ENCODE assay signal across 9 cellular contexts in genomic region chr19:39446365-39447084, GRCh38. TPM values are rescaled to one million over a fixed set of nuclear protein-coding genes. Genes with fewer than 3 reads are reported as not detected.
DNase-seq lines count a peak whose midpoint lies in the region; ATAC-seq and TF ChIP-seq lines count a peak whose summit lies in the region.
"Had no signal": no experiment of that assay in that cellular context is flagged by ENCODE, and none has a peak within 500 bp of the region (broad histone marks: within the 10 kb centered on the region; RNA-seq: fewer than 3 reads in every experiment).

No MANE protein-coding gene starts in this region.

- dilution Hi-C loops in mammary epithelial cell (cut with HindIII; ENCODE audit: low sequenced_read_pairs) = no loop called here

- intact Hi-C loops in A673 (cut with micrococcal nuclease; ENCODE audit: unreplicated experiment) (no loop called here), mammary epithelial cell (cut with micrococcal nuclease) (loop anchor here (5.0 kb wide), 1 partner anchor 36 kb away; the partner anchor contains the start of gene TIMM50)

- POLR2A ChIA-PET in A673 (lab: Charles Lee; ENCODE audit: low non-redundant PET) = interaction anchor here (0.7 kb wide), 1 partner anchor 35 kb away, joined by 3 read pairs; no protein-coding TSS in a partner anchor

- H3K36me3 ChIP-seq in A673 (ENCODE audit: insufficient read depth, low read length, poor library complexity, severe bottlenecking) (peaks cover 4% of the 10 kb centered on the region), HUES6 (ENCODE audit: control insufficient read depth, insufficient read depth, low read length) (peaks cover 24% of the 10 kb centered on the region), mammary epithelial cell (ENCODE audit: insufficient read depth, low read length) (peaks cover 2% of the 10 kb centered on the region), mucosa of rectum (ENCODE audit: control insufficient read depth in 2 of 2, insufficient read depth in 2 of 2, low read length in 2 of 2) (peaks cover 0 to 2% of the 10 kb centered on the region in 2 donors)

- peaks cover 72% of the 10 kb centered on the region for H3K79me2 ChIP-seq in mammary epithelial cell (ENCODE audit: insufficient read depth, low read length)

- ATAC-seq in GM19324 (IDR thresholded peaks at IDR 0.05; ENCODE audit: low FRiP score, unreplicated experiment) (no peak), HG02678 (IDR thresholded peaks at IDR 0.05; ENCODE audit: unreplicated experiment) (no peak)

- 94% methylated on average over 14 of the region's 16 CpGs for WGBS in mammary epithelial cell (ENCODE audit: low coverage, missing lambda C conversion rate)

- H3K4me3 ChIP-seq in A673 (ENCODE audit: low read depth, low read length, poor library complexity, severe bottlenecking) (peak overlapping the region; percentile 98), HUES6 (ENCODE audit: low read depth, low read length) (peak overlapping the region; percentile 94), mammary epithelial cell (replicated peaks in 1 of 3; ENCODE audit: insufficient read depth in 1 of 3, low read depth in 2 of 3, low read length in 3 of 3) (peak overlapping the region; percentile 78 to 93 (median 90)), mucosa of rectum (ENCODE audit: low read length in 2 of 2) (peak overlapping the region; percentile 99)

- TF ChIP-seq CTCF in A673 (conservative IDR thresholded peaks at IDR 0.05; ENCODE audit: low read depth, low read length) (no peak), mammary epithelial cell (conservative IDR thresholded peaks at IDR 0.05 in 1 of 2, IDR thresholded peaks at IDR 0.05 in 1 of 2; ENCODE audit: extremely low read depth in 1 of 2, insufficient read depth in 1 of 2, low read depth in 1 of 2, low read length in 2 of 2) (no peak)

- H3K27ac ChIP-seq in A673 (ENCODE audit: low read depth, low read length, poor library complexity, severe bottlenecking) (peak overlapping the region; percentile 88), HUES6 (ENCODE audit: low read depth, low read length) (no peak overlapping the region), mammary epithelial cell (ENCODE audit: insufficient read depth, low read depth, low read length) (peak overlapping the region; percentile 81), mucosa of rectum (ENCODE audit: low read depth in 2 of 2, low read length in 2 of 2) (peak overlapping the region in 1 of 2 donors; percentile 95)

- in situ Hi-C loops in mammary epithelial cell (cut with MboI; ENCODE audit: low sequenced_read_pairs in 2 of 2) = loop anchor here in 1 of 2 donors (5.0 to 25.0 kb wide), 2 partner anchors 86 to 241 kb away; partner anchors contain the start of gene EID2B

- no peak overlapping the region for H3K9ac ChIP-seq in HUES6 (ENCODE audit: low read length)
- peak overlapping the region; percentile 96 for H3K9ac ChIP-seq in mammary epithelial cell (ENCODE audit: insufficient read depth, low read length)
- H3K9ac ChIP-seq in mucosa of rectum (ENCODE audit: low read depth in 1 of 2, low read length in 2 of 2) = peak overlapping the region; percentile 95 to 100

- BruUV-seq in A673 (replicated peaks; lab: Mats Ljungman, UMichigan) (no TSS peak), mammary epithelial cell (replicated peaks; lab: Mats Ljungman, UMichigan) (no TSS peak)

- no peaks in the 10 kb centered on the region for H4K20me1 ChIP-seq in mammary epithelial cell (ENCODE audit: insufficient read depth, low read length)

- DNase-seq in A673 (ENCODE audit: low spot score) (no peak), mammary epithelial cell (no peak), amniotic stem cell (lab: John Stamatoyannopoulos, UW) (no peak)
- DNase-seq in activated CD4-positive, CD25-positive, alpha-beta regulatory T cell (lab: John Stamatoyannopoulos, UW) = no peak
- DNase-seq: NCI-H1930 had no signal

- H3K9me3 ChIP-seq in A673 (ENCODE audit: low read depth, low read length, poor library complexity, severe bottlenecking) = no peaks in the 10 kb centered on the region
- H3K9me3 ChIP-seq in HUES6 (ENCODE audit: control insufficient read depth, insufficient read depth, low read depth, low read length) = no peaks in the 10 kb centered on the region
- no peaks in the 10 kb centered on the region for H3K9me3 ChIP-seq in mammary epithelial cell (replicated peaks; ENCODE audit: insufficient read depth, low read length)
- no peaks in the 10 kb centered on the region for H3K9me3 ChIP-seq in mucosa of rectum (ENCODE audit: control insufficient read depth in 2 of 2, low read length in 2 of 2)

- H2AFZ ChIP-seq in mammary epithelial cell (ENCODE audit: low read depth, low read length) = no peak overlapping the region

- H3K4me2 ChIP-seq in mammary epithelial cell (ENCODE audit: insufficient read depth, low read depth, low read length) = peak overlapping the region; percentile 81

- H3K27me3 ChIP-seq in A673 (replicated peaks; ENCODE audit: insufficient read depth, low read depth, low read length, poor library complexity) (no peaks in the 10 kb centered on the region), HUES6 (ENCODE audit: control insufficient read depth, insufficient read depth, low read length) (no peaks in the 10 kb centered on the region), mammary epithelial cell (ENCODE audit: insufficient read depth, low read length) (no peaks in the 10 kb centered on the region), mucosa of rectum (ENCODE audit: control insufficient read depth in 2 of 2, insufficient read depth in 2 of 2, low read length in 2 of 2) (no peaks in the 10 kb centered on the region)

- H3K4me1 ChIP-seq in A673 (ENCODE audit: insufficient read depth, low read length, poor library complexity, severe bottlenecking) = peaks cover 10% of the 10 kb centered on the region
- H3K4me1 ChIP-seq in HUES6 (ENCODE audit: control insufficient read depth, insufficient read depth, low read length) = no peaks in the 10 kb centered on the region
- H3K4me1 ChIP-seq in mammary epithelial cell (ENCODE audit: insufficient read depth, low read length) = peaks cover 27% of the 10 kb centered on the region
- H3K4me1 ChIP-seq in mucosa of rectum (ENCODE audit: control insufficient read depth in 2 of 2, insufficient read depth in 2 of 2, low read length in 2 of 2) = peaks cover 12 to 29% of the 10 kb centered on the region in 2 donors

- CTCF ChIA-PET in A673 (lab: Charles Lee) (no interaction called here), mammary epithelial cell (lab: Charles Lee; ENCODE audit: low non-redundant PET) (interaction anchor here (0.7 kb wide), 1 partner anchor 44 kb away, joined by 5 read pairs; no protein-coding TSS in a partner anchor)

RNA-seq across cellular contexts. Expression of gene SUPT5H, which starts 1.1 kb away (rescaled TPM):
- total RNA-seq in A673 (2021) = 160 and 169 TPM in 2 replicates
- 100 to 1,000 TPM in 1 of 2 donors, 10 to 100 TPM in 1; 66.7 to 120 TPM for total RNA-seq in mammary epithelial cell
- polyA plus RNA-seq in mammary epithelial cell = 74.5 TPM
- 177 TPM for polyA minus RNA-seq in mammary epithelial cell

RNA-seq across cellular contexts. Expression of gene RPS16, which starts 10.8 kb away (rescaled TPM):
- 1,898 and 1,963 TPM in 2 replicates for total RNA-seq in A673 (2021)
- 1,000 to 10,000 TPM in 1 of 2 donors, 100 to 1,000 TPM in 1; 361 to 1,710 TPM for total RNA-seq in mammary epithelial cell
- 3,363 TPM for polyA plus RNA-seq in mammary epithelial cell
- polyA minus RNA-seq in mammary epithelial cell = 1,696 TPM

RNA-seq across cellular contexts. Expression of gene PLEKHG2, which starts 34.1 kb away (rescaled TPM):
- 99.1 and 99.4 TPM in 2 replicates for total RNA-seq in A673 (2021)
- 10 to 100 TPM; 15.5 to 40.6 TPM for total RNA-seq in mammary epithelial cell
- polyA plus RNA-seq in mammary epithelial cell = 21.9 TPM
- polyA minus RNA-seq in mammary epithelial cell = 10.2 TPM

RNA-seq across cellular contexts. Expression of gene TIMM50, which starts 34.1 kb away (rescaled TPM):
- total RNA-seq in A673 (2021) (165 and 174 TPM in 2 replicates), mammary epithelial cell (10 to 100 TPM; 36.0 to 96.0 TPM)
- polyA plus RNA-seq in mammary epithelial cell = 75.8 TPM
- 138 TPM for polyA minus RNA-seq in mammary epithelial cell

RNA-seq across cellular contexts. Expression of gene ZFP36, which starts 39.9 kb away (rescaled TPM):
- total RNA-seq in A673 (2021) (7.1 and 8.1 TPM in 2 replicates), mammary epithelial cell (100 to 1,000 TPM in 1 of 2 donors, 10 to 100 TPM in 1; 13.3 to 110 TPM)
- 10.4 TPM for polyA plus RNA-seq in mammary epithelial cell
- polyA minus RNA-seq in mammary epithelial cell = 34.5 TPM
